In genomic region chr2:173191601-173192000, GRCh38 we compare ENCODE assay signal across 18 cellular contexts.
A peak's percentile ranks its signal among the peaks of the same experiment; 100 is the strongest.
DNase-seq lines count a peak whose midpoint lies in the region; ATAC-seq and TF ChIP-seq lines count a peak whose summit lies in the region.
"Had no signal": no experiment of that assay in that cellular context is flagged by ENCODE, and none has a peak within 500 bp of the region (broad histone marks: within the 10 kb centered on the region; RNA-seq: fewer than 3 reads in every experiment).

No MANE protein-coding gene starts in this region.

- H3K27ac ChIP-seq in Panc1 (ENCODE audit: low read length) (peak overlapping the region; percentile 95), OCI-LY7 (ENCODE audit: low read depth, low read length, poor library complexity, severe bottlenecking) (no peak overlapping the region)
- H3K27ac ChIP-seq: SK-N-MC had no signal

- no peaks in the 10 kb centered on the region for H3K9me3 Mint-ChIP-seq in activated CD8-positive, alpha-beta T cell treated with anti-CD3 and anti-CD28 coated beads for 36 hours
- H3K9me3 Mint-ChIP-seq: activated T-cell treated with anti-CD3 and anti-CD28 coated beads, Interleukin-2, amount 50 U/mL, for 4 hours had no signal

- peaks cover 12% of the 10 kb centered on the region for H3K36me3 ChIP-seq in Panc1 (ENCODE audit: control insufficient read depth, insufficient read depth, low read length)
- H3K36me3 ChIP-seq in OCI-LY7 (ENCODE audit: insufficient read depth, low read length), result no peaks in the 10 kb centered on the region

- no peaks in the 10 kb centered on the region for H3K27me3 ChIP-seq in Panc1 (ENCODE audit: control insufficient read depth, insufficient read depth, low read length)

- H3K4me3 Mint-ChIP-seq in activated CD8-positive, alpha-beta T cell treated with anti-CD3 and anti-CD28 coated beads for 36 hours, result no peak overlapping the region
- H3K4me3 Mint-ChIP-seq: activated T-cell treated with anti-CD3 and anti-CD28 coated beads, Interleukin-2, amount 50 U/mL, for 4 hours had no signal

- POLR2A ChIA-PET in Panc1 (lab: Charles Lee) (no interaction called here), OCI-LY7 (lab: Charles Lee) (no interaction called here)
- POLR2A ChIA-PET in activated CD8-positive, alpha-beta T cell treated with anti-CD3 and anti-CD28 coated beads for 36 hours (lab: Charles Lee), result no interaction called here

- H2AFZ ChIP-seq in OCI-LY7 (ENCODE audit: low read length), result no peak overlapping the region

- H3K4me1 Mint-ChIP-seq in activated CD8-positive, alpha-beta T cell treated with anti-CD3 and anti-CD28 coated beads for 36 hours (ENCODE audit: low read depth), result peaks cover 3% of the 10 kb centered on the region

- peaks cover 6% of the 10 kb centered on the region for H3K27me3 Mint-ChIP-seq in activated CD8-positive, alpha-beta T cell treated with anti-CD3 and anti-CD28 coated beads for 36 hours

- in situ Hi-C loops in Panc1 (cut with HindIII; ENCODE audit: low pct_unique_long_range_greater_than_20kb, low sequenced_read_pairs), result no loop called here

- no peak overlapping the region for H3K27ac Mint-ChIP-seq in activated CD8-positive, alpha-beta T cell treated with anti-CD3 and anti-CD28 coated beads for 36 hours

- no peak overlapping the region for H3K4me2 ChIP-seq in OCI-LY7 (ENCODE audit: low read length)

- H3K9me2 ChIP-seq in OCI-LY7 (ENCODE audit: insufficient read depth, low read length), result no peaks in the 10 kb centered on the region

- intact Hi-C loops in Panc1 (cut with micrococcal nuclease; ENCODE audit: unreplicated experiment) (no loop called here), OCI-LY7 (cut with micrococcal nuclease; ENCODE audit: unreplicated experiment) (loop anchor here (10.0 kb wide), 1 partner anchor 1157 kb away; no protein-coding TSS in a partner anchor)
- intact Hi-C loops in activated CD8-positive, alpha-beta T cell treated with anti-CD3 and anti-CD28 coated beads for 36 hours (cut with micrococcal nuclease), result no loop called here

- H3K9me3 ChIP-seq in Panc1 (ENCODE audit: control insufficient read depth, insufficient read depth, low read depth, low read length) (no peaks in the 10 kb centered on the region), OCI-LY7 (ENCODE audit: low read length) (no peaks in the 10 kb centered on the region)

- ATAC-seq in Panc1, result peak; percentile 81
- no peak for ATAC-seq in activated CD8-positive, alpha-beta T cell treated with anti-CD3 and anti-CD28 coated beads for 36 hours
- ATAC-seq: activated T-cell treated with anti-CD3 and anti-CD28 coated beads, Interleukin-2, amount 50 U/mL, for 4 hours; HepG2 had no signal

- no peaks in the 10 kb centered on the region for H3K79me2 ChIP-seq in OCI-LY7 (ENCODE audit: insufficient read depth, low read depth, low read length)

- TF ChIP-seq CTCF in Panc1 (IDR thresholded peaks at IDR 0.05), result no peak
- no peak for TF ChIP-seq CTCF in fibroblast of the aortic adventitia (IDR thresholded peaks at IDR 0.05; ENCODE audit: insufficient read depth, low read length)
- no peak for TF ChIP-seq CTCF in OCI-LY7 (conservative IDR thresholded peaks at IDR 0.05; ENCODE audit: low read length)
- TF ChIP-seq CTCF in activated CD8-positive, alpha-beta T cell treated with anti-CD3 and anti-CD28 coated beads for 36 hours (IDR thresholded peaks at IDR 0.05), result no peak

- no peak overlapping the region for H3K4me3 ChIP-seq in Panc1 (ENCODE audit: low read depth in 2 of 2, low read length in 2 of 2)
- no peak overlapping the region for H3K4me3 ChIP-seq in fibroblast of the aortic adventitia (ENCODE audit: low read depth, low read length)
- no peak overlapping the region for H3K4me3 ChIP-seq in OCI-LY7 (ENCODE audit: low read depth, low read length, poor library complexity, severe bottlenecking)
- H3K4me3 ChIP-seq: SK-N-MC had no signal

- H3K36me3 Mint-ChIP-seq in activated CD8-positive, alpha-beta T cell treated with anti-CD3 and anti-CD28 coated beads for 36 hours (ENCODE audit: low read depth), result no peaks in the 10 kb centered on the region

- H4K20me1 ChIP-seq in OCI-LY7 (ENCODE audit: insufficient read depth, low read length), result no peaks in the 10 kb centered on the region

- H3K4me1 ChIP-seq in Panc1 (ENCODE audit: control insufficient read depth, insufficient read depth, low read length) (peaks cover 75% of the 10 kb centered on the region), OCI-LY7 (ENCODE audit: insufficient read depth, low read length, poor library complexity, severe bottlenecking) (no peaks in the 10 kb centered on the region)

- BruUV-seq in Panc1 (replicated peaks; lab: Mats Ljungman, UMichigan) (no TSS peak), OCI-LY7 (replicated peaks; lab: Mats Ljungman, UMichigan) (no TSS peak)

- peak; percentile 55 for DNase-seq in ELR (ENCODE audit: low read depth)
- no peak for DNase-seq in Panc1 (ENCODE audit: low read depth, low spot score)
- DNase-seq in fibroblast of the aortic adventitia (ENCODE audit: low read depth), result peak; percentile 44
- peak; percentile 81 for DNase-seq in renal cortical epithelial cell (ENCODE audit: low read depth)
- no peak for DNase-seq in T1000 (lab: John Stamatoyannopoulos, UW)
- DNase-seq in OCI-LY7 (ENCODE audit: low spot score), result no peak
- DNase-seq in activated CD8-positive, alpha-beta T cell treated with anti-CD3 and anti-CD28 coated beads for 36 hours, result no peak
- no peak for DNase-seq in LoVo (ENCODE audit: low spot score)
- DNase-seq: activated CD4-positive, CD25-positive, alpha-beta regulatory T cell; activated T-cell treated with anti-CD3 and anti-CD28 coated beads, Interleukin-2, amount 50 U/mL, for 4 hours; amygdala; effector CD8-positive, alpha-beta T cell; H7; NCI-H1417; occipital lobe; stimulated activated CD8-positive, alpha-beta memory T cell treated with anti-CD3 and anti-CD28 coated beads, Interleukin-4, amount 100 ng/mL, for 48 hours had no signal

- CTCF ChIA-PET in Panc1 (lab: Charles Lee), result no interaction called here
- CTCF ChIA-PET in OCI-LY7 (lab: Charles Lee; ENCODE audit: unreplicated experiment), result no interaction called here
- CTCF ChIA-PET in activated CD8-positive, alpha-beta T cell treated with anti-CD3 and anti-CD28 coated beads for 36 hours (lab: Charles Lee), result no interaction called here

Comparison
In these comparisons a context has a peak if more than half of its experiments do, and no peak if none do; other contexts are left out.
1. DNase-seq: peak in ELR (single experiment), fibroblast of the aortic adventitia (single experiment) and renal cortical epithelial cell (single experiment); none in Panc1 (single experiment), T1000 (single experiment), OCI-LY7 (single experiment), activated CD8-positive, alpha-beta T cell treated with anti-CD3 and anti-CD28 coated beads for 36 hours (single experiment) and LoVo (single experiment).